In the genomic region with DNA sequence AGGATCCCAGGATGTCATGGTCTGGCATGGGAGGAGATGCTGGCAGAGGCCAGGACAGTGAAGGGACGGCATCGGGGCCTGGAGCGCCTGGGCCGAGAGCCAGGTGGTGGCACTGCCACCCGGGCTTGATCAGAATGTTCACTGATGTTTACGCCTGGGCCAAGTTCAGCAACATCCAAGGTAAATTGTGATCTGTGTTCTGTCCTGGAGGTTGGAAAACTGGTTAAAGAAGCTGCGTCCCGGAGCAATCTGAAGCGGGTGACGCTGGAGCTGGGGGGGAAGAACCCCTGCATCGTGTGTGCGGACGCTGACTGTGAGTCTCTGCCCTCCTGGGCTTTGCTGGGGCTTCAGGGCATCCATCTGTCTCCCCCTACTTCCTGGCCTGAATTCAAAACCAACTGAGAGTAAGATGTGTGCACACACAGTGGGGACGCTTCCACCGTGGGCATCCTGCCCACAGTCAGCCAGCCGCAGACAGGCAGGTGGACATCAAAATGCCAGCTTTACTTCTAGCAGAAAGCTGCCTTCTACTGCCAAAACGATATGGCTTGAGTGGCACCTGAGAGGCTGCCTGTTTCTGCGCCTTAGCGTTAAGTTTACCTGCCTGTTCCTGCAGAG, we compare ENCODE assay signal across 17 cellular contexts. TPM values are rescaled to one million over a fixed set of nuclear protein-coding genes. Genes with fewer than 3 reads are reported as not detected.
A peak's percentile ranks its signal among the peaks of the same experiment; 100 is the strongest.
DNase-seq lines count a peak whose midpoint lies in the region; FAIRE-seq and TF ChIP-seq lines count a peak whose summit lies in the region.
"Had no signal": no experiment of that assay in that cellular context is flagged by ENCODE, and none has a peak within 500 bp of the region (broad histone marks: within the 10 kb centered on the region; RNA-seq: fewer than 3 reads in every experiment).

No MANE protein-coding gene starts in this region.

- H3K4me1 ChIP-seq in prostate gland (replicated peaks) = peaks cover 71% of the 10 kb centered on the region
- H3K4me1 ChIP-seq in neural progenitor cell = peaks cover 8% of the 10 kb centered on the region

- H3K9ac ChIP-seq in neural progenitor cell = no peak overlapping the region

- H3K9me3 ChIP-seq in prostate gland (no peaks in the 10 kb centered on the region), neural progenitor cell (ENCODE audit: low read depth) (no peaks in the 10 kb centered on the region)
- H3K9me3 ChIP-seq: Peyer's patch had no signal

- H3K4me3 ChIP-seq in prostate gland (peak overlapping the region in 1 of 2 donors; percentile 18), neural progenitor cell (no peak overlapping the region)
- H3K4me3 ChIP-seq: GM12878, K562, Peyer's patch had no signal

- no peak overlapping the region for H3K4me3 Mint-ChIP-seq in neural progenitor cell

- FAIRE-seq in GM12891 (lab: Jason Lieb, UNC) = no peak
- FAIRE-seq: GM12878, K562 had no signal

- no peak overlapping the region for H3K4me2 ChIP-seq in neural progenitor cell

- in situ Hi-C loops in G401 (cut with HindIII; ENCODE audit: low sequenced_read_pairs) = no loop called here

- H3K27ac Mint-ChIP-seq in neural progenitor cell = no peak overlapping the region

- H3K27ac ChIP-seq in prostate gland = peak overlapping the region; percentile 86 to 98
- H3K27ac ChIP-seq in neural progenitor cell = no peak overlapping the region
- H3K27ac ChIP-seq: Peyer's patch had no signal

- H3K4me1 Mint-ChIP-seq in neural progenitor cell = peaks cover 33% of the 10 kb centered on the region

- no peaks in the 10 kb centered on the region for H3K79me2 ChIP-seq in neural progenitor cell (ENCODE audit: low read depth)

- H3K27me3 Mint-ChIP-seq in neural progenitor cell (ENCODE audit: insufficient read depth, low read depth) = peaks cover 23% of the 10 kb centered on the region

- peak; percentile 57 for DNase-seq in G401 (ENCODE audit: low spot score)
- peak; percentile 44 for DNase-seq in NCI-H2081 treated with DMSO at 0.1 percent for 48 hours (lab: John Stamatoyannopoulos, UW)
- DNase-seq in cerebellar cortex (ENCODE audit: low spot score) = peak; percentile 40
- DNase-seq in prostate gland (ENCODE audit: low spot score) = peak; percentile 89
- DNase-seq in GM12891 (ENCODE audit: insufficient read length, low spot score) = no peak
- DNase-seq in NCI-H1417 (lab: John Stamatoyannopoulos, UW) = no peak
- DNase-seq in neural progenitor cell (ENCODE audit: low spot score) = no peak
- DNase-seq: ACHN, GOT3, NCI-H1105 treated with DMSO at 0.1 percent for 48 hours, NCI-H1694 treated with DMSO at 0.1 percent for 48 hours, NCI-H2227 treated with DMSO at 0.1 percent for 48 hours, NCI-H510A treated with DMSO at 0.1 percent for 48 hours, Right ventricle myocardium superior had no signal

- TF ChIP-seq POLR2A in prostate gland (IDR thresholded peaks at IDR 0.05) = no peak
- TF ChIP-seq POLR2A in GM12891 (IDR thresholded peaks at IDR 0.05; ENCODE audit: low read depth, low read length) = no peak

- H3F3A ChIP-seq in neural progenitor cell (ENCODE audit: low read depth) = no peaks in the 10 kb centered on the region

- 49% methylated on average over 19 of the region's 19 CpGs for WGBS in prostate gland

- H3K27me3 ChIP-seq in prostate gland (replicated peaks; ENCODE audit: insufficient read depth) (no peaks in the 10 kb centered on the region), neural progenitor cell (no peaks in the 10 kb centered on the region)
- H3K27me3 ChIP-seq: Peyer's patch had no signal

- H3K9me3 Mint-ChIP-seq in neural progenitor cell = no peaks in the 10 kb centered on the region

- no peaks in the 10 kb centered on the region for H4K20me1 ChIP-seq in neural progenitor cell (ENCODE audit: low read depth)

- no peak for TF ChIP-seq CTCF in prostate gland (IDR thresholded peaks at IDR 0.05)
- TF ChIP-seq CTCF in neural progenitor cell (IDR thresholded peaks at IDR 0.05) = no peak

- H2AFZ ChIP-seq in neural progenitor cell (replicated peaks) = no peak overlapping the region

- intact Hi-C loops in prostate gland (cut with DNase I) = no loop called here

- no peaks in the 10 kb centered on the region for H3K36me3 Mint-ChIP-seq in neural progenitor cell

- H3K36me3 ChIP-seq in prostate gland (no peaks in the 10 kb centered on the region), neural progenitor cell (no peaks in the 10 kb centered on the region)
- H3K36me3 ChIP-seq: Peyer's patch had no signal

TF ChIP-seq in GM12891, 5 proteins besides CTCF, POLR2A, EP300 and RAD21:
- TF ChIP-seq PAX5 (IDR thresholded peaks at IDR 0.05; ENCODE audit: insufficient read depth, low read length, severe bottlenecking) (no peak), SPI1 (IDR thresholded peaks at IDR 0.05; ENCODE audit: low read depth, low read length) (no peak), TAF1 (IDR thresholded peaks at IDR 0.05; ENCODE audit: low read depth, low read length) (no peak), POU2F2 (IDR thresholded peaks at IDR 0.05; ENCODE audit: low read depth, low read length) (no peak), POLR2AphosphoS5 (IDR thresholded peaks at IDR 0.05; ENCODE audit: low read depth, low read length) (no peak)

RNA-seq across cellular contexts. Expression of gene ALDH1A3, which starts 18.4 kb away (rescaled TPM):
- not detected in 2 replicates for total RNA-seq in G401 (2014; rRNA removed; shearing (Covaris generic))
- total RNA-seq in prostate gland = 100 to 1,000 TPM; 240 to 347 TPM
- polyA plus RNA-seq in GM12891 (2012; ENCODE audit: low read depth, missing spikeins) = 0.03 TPM
- total RNA-seq in neural progenitor cell (ENCODE audit: low replicate concordance) = 0.74 and 0.80 TPM in 2 replicates
- polyA plus RNA-seq: K562 had no signal

RNA-seq across cellular contexts. Expression of gene LRRK1, which starts 21.2 kb away (rescaled TPM):
- total RNA-seq in G401 (2014; rRNA removed; shearing (Covaris generic)) = not detected in 2 replicates
- total RNA-seq in prostate gland (10 to 100 TPM; 18.6 to 20.3 TPM), neural progenitor cell (ENCODE audit: low replicate concordance) (0.43 TPM in 1 of 2 replicates, not detected in the other)
- 16.3 TPM for polyA plus RNA-seq in GM12891 (2012; ENCODE audit: low read depth, missing spikeins)

Comparison
In these comparisons a context has a peak if more than half of its experiments do, and no peak if none do; other contexts are left out.
1. DNase-seq: peak in G401 (single experiment), NCI-H2081 treated with DMSO at 0.1 percent for 48 hours (single experiment), cerebellar cortex (single experiment) and prostate gland (single experiment); none in GM12891 (single experiment), NCI-H1417 (0 of 3) and neural progenitor cell (single experiment).
2. RNA of gene ALDH1A3, which starts 18.4 kb away (total RNA-seq): 240 to 347 TPM in prostate gland; 0.74 to 0.80 TPM in neural progenitor cell and not detected in G401; every median in the first group is over 100 times any median in the second.
3. RNA of gene LRRK1, which starts 21.2 kb away (total RNA-seq): 18.6 to 20.3 TPM in prostate gland; not detected in G401 and 0.43 TPM in neural progenitor cell; every median in the first group is over 10 times any median in the second.